Comparison of ENCODE assay signal across 32 cellular contexts in genomic region chr12:69947123-69947522, GRCh38.
"Had no signal": no experiment of that assay in that cellular context is flagged by ENCODE, and none has a peak within 500 bp of the region (broad histone marks: within the 10 kb centered on the region; RNA-seq: fewer than 3 reads in every experiment).

No MANE protein-coding gene starts in this region.

- ATAC-seq: activated naive CD4-positive, alpha-beta T cell treated with anti-CD3 and anti-CD28 coated beads, Interleukin-2, amount 50 U/mL, for 72 hours; activated T-cell treated with anti-CD3 and anti-CD28 coated beads, Interleukin-2, amount 50 U/mL, for 4 hours; activated T-cell treated with anti-CD3 and anti-CD28 coated beads, Interleukin-2, amount 50 U/mL, for 72 hours; activated T-helper 17 cell treated with anti-CD3 and anti-CD28 coated beads, Interleukin-2, amount 50 U/mL, for 72 hours; body of pancreas; T-helper 17 cell had no signal

- H3K4me1 ChIP-seq: adrenal gland, body of pancreas, breast epithelium had no signal

- H3K36me3 ChIP-seq: adrenal gland, brain microvascular endothelial cell, breast epithelium had no signal

- H3K9me3 Mint-ChIP-seq: activated CD4-positive, alpha-beta memory T cell treated with anti-CD3 and anti-CD28 coated beads, Interleukin-2, amount 10 ng/mL, durations not matched to agents 7 days and 5 days; activated CD4-positive, alpha-beta T cell treated with anti-CD3 and anti-CD28 coated beads, Interleukin-2, amount 10 ng/mL, durations not matched to agents 7 days and 5 days; activated naive CD4-positive, alpha-beta T cell treated with anti-CD3 and anti-CD28 coated beads for 36 hours; activated naive CD4-positive, alpha-beta T cell treated with anti-CD3 and anti-CD28 coated beads, Interleukin-2, amount 50 U/mL, for 72 hours; activated naive CD8-positive, alpha-beta T cell treated with anti-CD3 and anti-CD28 coated beads for 36 hours; activated T-cell treated with anti-CD3 and anti-CD28 coated beads, Interleukin-2, amount 50 U/mL, for 4 hours; activated T-cell treated with anti-CD3 and anti-CD28 coated beads, Interleukin-2, amount 50 U/mL, for 72 hours; activated T-helper 1 cell treated with anti-CD3 and anti-CD28 coated beads, Interleukin-12 subunit alpha, Interleukin-12 subunit beta, Interleukin-2, Interleukin-4 antibody, amounts not matched to agents 30 ng/mL and 10 ng/mL and 1 ng/mL, durations not matched to agents 14 hours and 24 hours and 36 hours; activated T-helper 17 cell treated with anti-CD3 and anti-CD28 coated beads, Interleukin-2, amount 50 U/mL, for 72 hours had no signal

- H3K4me3 ChIP-seq: adrenal gland, body of pancreas, breast epithelium had no signal

- DNase-seq: activated B cell treated with CpG ODN at 0.5 μM for 24 hours; activated CD4-positive, alpha-beta memory T cell treated with anti-CD3 and anti-CD28 coated beads, Interleukin-2, amount 10 ng/mL, durations not matched to agents 7 days and 5 days; activated CD4-positive, alpha-beta T cell treated with anti-CD3 and anti-CD28 coated beads for 4 hours; activated CD4-positive, alpha-beta T cell treated with anti-CD3 and anti-CD28 coated beads, Interleukin-2, amount 10 ng/mL, durations not matched to agents 7 days and 5 days; activated CD4-positive, alpha-beta T cell treated with anti-CD3 and anti-CD28 coated beads, Interleukin-2, amount 50 U/mL, for 48 hours; activated CD4-positive, CD25-positive, alpha-beta regulatory T cell treated with anti-CD3 and anti-CD28 coated beads, Interleukin-2, amount 50 U/mL, for 72 hours; activated CD8-positive, alpha-beta memory T cell treated with anti-CD3 and anti-CD28 coated beads, Interleukin-2, amount 50 U/mL, for 4 hours; activated effector memory CD4-positive, alpha-beta T cell treated with anti-CD3 and anti-CD28 coated beads, Interleukin-2, amount 50 U/mL, for 16 hours; activated gamma-delta T cell treated with Interleukin-2 at 50 U/mL for 16 hours; activated naive CD4-positive, alpha-beta T cell; activated naive CD4-positive, alpha-beta T cell treated with anti-CD3 and anti-CD28 coated beads for 36 hours; activated naive CD4-positive, alpha-beta T cell treated with anti-CD3 and anti-CD28 coated beads, Interleukin-2, amount 50 U/mL, for 16 hours; activated naive CD8-positive, alpha-beta T cell treated with anti-CD3 and anti-CD28 coated beads for 36 hours; activated T-cell treated with anti-CD3 and anti-CD28 coated beads for 4 hours; activated T-cell treated with anti-CD3 and anti-CD28 coated beads, Interleukin-2, amount 50 U/mL, for 1 hour; activated T-cell treated with anti-CD3 and anti-CD28 coated beads, Interleukin-2, amount 50 U/mL, for 4 hours; activated T-cell treated with anti-CD3 and anti-CD28 coated beads, Interleukin-2, amount 50 U/mL, for 72 hours; adrenal gland; amniotic stem cell; aorta; body of pancreas; brain microvascular endothelial cell; central memory CD4-positive, alpha-beta T cell; T-helper 17 cell had no signal

- H3K27me3 ChIP-seq: adrenal gland, body of pancreas, brain microvascular endothelial cell, breast epithelium had no signal

- H3K4me1 Mint-ChIP-seq: activated B cell treated with CpG ODN at 0.5 μM for 24 hours; activated CD4-positive, alpha-beta memory T cell treated with anti-CD3 and anti-CD28 coated beads, Interleukin-2, amount 10 ng/mL, durations not matched to agents 7 days and 5 days; activated CD4-positive, alpha-beta T cell treated with anti-CD3 and anti-CD28 coated beads, Interleukin-2, amount 10 ng/mL, durations not matched to agents 7 days and 5 days; activated naive CD8-positive, alpha-beta T cell treated with anti-CD3 and anti-CD28 coated beads for 36 hours; activated T-helper 17 cell treated with anti-CD3 and anti-CD28 coated beads, Interleukin-2, amount 50 U/mL, for 72 hours; T-helper 17 cell had no signal

- H3K4me3 Mint-ChIP-seq: activated B cell treated with CpG ODN at 0.5 μM for 24 hours; activated CD4-positive, alpha-beta memory T cell treated with anti-CD3 and anti-CD28 coated beads, Interleukin-2, amount 10 ng/mL, durations not matched to agents 7 days and 5 days; activated CD4-positive, alpha-beta T cell treated with anti-CD3 and anti-CD28 coated beads, Interleukin-2, amount 10 ng/mL, durations not matched to agents 7 days and 5 days; activated naive CD4-positive, alpha-beta T cell treated with anti-CD3 and anti-CD28 coated beads for 36 hours; activated naive CD8-positive, alpha-beta T cell treated with anti-CD3 and anti-CD28 coated beads for 36 hours; activated T-cell treated with anti-CD3 and anti-CD28 coated beads, Interleukin-2, amount 50 U/mL, for 4 hours; activated T-cell treated with anti-CD3 and anti-CD28 coated beads, Interleukin-2, amount 50 U/mL, for 72 hours; activated T-helper 1 cell treated with anti-CD3 and anti-CD28 coated beads, Interleukin-12 subunit alpha, Interleukin-12 subunit beta, Interleukin-2, Interleukin-4 antibody, amounts not matched to agents 30 ng/mL and 10 ng/mL and 1 ng/mL, durations not matched to agents 14 hours and 24 hours and 36 hours; activated T-helper 17 cell treated with anti-CD3 and anti-CD28 coated beads, Interleukin-2, amount 50 U/mL, for 72 hours; T-helper 17 cell had no signal

- H3K9me3 ChIP-seq: adrenal gland, body of pancreas, breast epithelium had no signal

- FAIRE-seq: astrocyte, colon, TTC549 had no signal

- H3K27ac Mint-ChIP-seq: activated B cell treated with CpG ODN at 0.5 μM for 24 hours; activated CD4-positive, alpha-beta memory T cell treated with anti-CD3 and anti-CD28 coated beads, Interleukin-2, amount 10 ng/mL, durations not matched to agents 7 days and 5 days; activated CD4-positive, alpha-beta T cell treated with anti-CD3 and anti-CD28 coated beads, Interleukin-2, amount 10 ng/mL, durations not matched to agents 7 days and 5 days; activated naive CD4-positive, alpha-beta T cell treated with anti-CD3 and anti-CD28 coated beads for 36 hours; activated naive CD4-positive, alpha-beta T cell treated with anti-CD3 and anti-CD28 coated beads, Interleukin-2, amount 50 U/mL, for 72 hours; activated naive CD8-positive, alpha-beta T cell treated with anti-CD3 and anti-CD28 coated beads for 36 hours; activated T-cell treated with anti-CD3 and anti-CD28 coated beads, Interleukin-2, amount 50 U/mL, for 72 hours; activated T-helper 1 cell treated with anti-CD3 and anti-CD28 coated beads, Interleukin-12 subunit alpha, Interleukin-12 subunit beta, Interleukin-2, Interleukin-4 antibody, amounts not matched to agents 30 ng/mL and 10 ng/mL and 1 ng/mL, durations not matched to agents 14 hours and 24 hours and 36 hours; activated T-helper 17 cell treated with anti-CD3 and anti-CD28 coated beads, Interleukin-2, amount 50 U/mL, for 72 hours; T-helper 17 cell had no signal

- H3K27ac ChIP-seq: adrenal gland, body of pancreas, brain microvascular endothelial cell, breast epithelium, VCaP had no signal

- H3K36me3 Mint-ChIP-seq: activated naive CD4-positive, alpha-beta T cell treated with anti-CD3 and anti-CD28 coated beads, Interleukin-2, amount 50 U/mL, for 72 hours; activated naive CD8-positive, alpha-beta T cell treated with anti-CD3 and anti-CD28 coated beads for 36 hours had no signal

- H3K27me3 Mint-ChIP-seq: activated B cell treated with CpG ODN at 0.5 μM for 24 hours; activated CD4-positive, alpha-beta memory T cell treated with anti-CD3 and anti-CD28 coated beads, Interleukin-2, amount 10 ng/mL, durations not matched to agents 7 days and 5 days; activated naive CD8-positive, alpha-beta T cell treated with anti-CD3 and anti-CD28 coated beads for 36 hours; T-helper 17 cell had no signal
